Comparison of ENCODE assay signal across 7 cellular contexts in genomic region chr9:38256461-38256860, GRCh38.
"Had no signal": no experiment of that assay in that cellular context is flagged by ENCODE, and none has a peak within 500 bp of the region (broad histone marks: within the 10 kb centered on the region; RNA-seq: fewer than 3 reads in every experiment).

No MANE protein-coding gene starts in this region.

- H3K4me3 Mint-ChIP-seq: IgD-negative memory B cell had no signal

- H3K27ac ChIP-seq: GM23248, HL-60 had no signal

- DNase-seq: GM23248, GOT3, H7, HCEC 1CT had no signal

- H3K4me1 Mint-ChIP-seq: IgD-negative memory B cell had no signal

- H3K9ac ChIP-seq: GM23248 had no signal

- ATAC-seq: HepG2 had no signal

- H2AFZ ChIP-seq: GM23248 had no signal

- H3K27ac Mint-ChIP-seq: IgD-negative memory B cell had no signal

- H3K4me3 ChIP-seq: GM23248 had no signal
